12 cellular contexts compared by ENCODE assay signal in genomic region chr19:18675779-18676178, GRCh38. TPM values are rescaled to one million over a fixed set of nuclear protein-coding genes. Genes with fewer than 3 reads are reported as not detected.
A peak's percentile ranks its signal among the peaks of the same experiment; 100 is the strongest.
DNase-seq lines count a peak whose midpoint lies in the region; ATAC-seq and TF ChIP-seq lines count a peak whose summit lies in the region.
"Had no signal": no experiment of that assay in that cellular context is flagged by ENCODE, and none has a peak within 500 bp of the region (broad histone marks: within the 10 kb centered on the region; RNA-seq: fewer than 3 reads in every experiment).

No MANE protein-coding gene starts in this region.

- no peak overlapping the region for H2AFZ ChIP-seq in mammary epithelial cell (ENCODE audit: low read depth, low read length)

- no peak overlapping the region for H3K9ac ChIP-seq in mammary epithelial cell (ENCODE audit: insufficient read depth, low read length)

- no peak for TF ChIP-seq POLR2A in NB4 (IDR thresholded peaks at IDR 0.05; ENCODE audit: extremely low read depth, insufficient read length)

- CTCF ChIA-PET in mammary epithelial cell (lab: Charles Lee; ENCODE audit: low non-redundant PET), result interaction anchor here (0.6 kb wide), 1 partner anchor 216 kb away, joined by 3 read pairs; no protein-coding TSS in a partner anchor

- intact Hi-C loops in mammary epithelial cell (cut with micrococcal nuclease) (loop anchor here (5.0 to 10.0 kb wide), 3 partner anchors 153 to 211 kb away; partner anchors contain the start of gene ELL), sciatic nerve (cut with DNase I) (loop anchor here (10.0 kb wide), 1 partner anchor 81 kb away; no protein-coding TSS in a partner anchor)

- H3K4me3 ChIP-seq in NB4 (ENCODE audit: low read depth, low read length) (no peak overlapping the region), mammary epithelial cell (replicated peaks in 1 of 3; ENCODE audit: insufficient read depth in 1 of 3, low read depth in 2 of 3, low read length in 3 of 3) (no peak overlapping the region), MG63 (no peak overlapping the region)
- H3K4me3 ChIP-seq: tibial nerve had no signal

- H3K79me2 ChIP-seq in mammary epithelial cell (ENCODE audit: insufficient read depth, low read length), result no peaks in the 10 kb centered on the region

- no peaks in the 10 kb centered on the region for H4K20me1 ChIP-seq in mammary epithelial cell (ENCODE audit: insufficient read depth, low read length)

- H3K27me3 Mint-ChIP-seq in neural crest cell (ENCODE audit: low read depth), result no peaks in the 10 kb centered on the region

- H3K4me2 ChIP-seq in mammary epithelial cell (ENCODE audit: insufficient read depth, low read depth, low read length), result no peak overlapping the region

- BruUV-seq in mammary epithelial cell (replicated peaks; lab: Mats Ljungman, UMichigan), result no TSS peak

- no peak overlapping the region for H3K27ac Mint-ChIP-seq in neural crest cell (ENCODE audit: unreplicated experiment)
- no peak overlapping the region for H3K27ac Mint-ChIP-seq in stimulated activated effector memory CD8-positive, alpha-beta T cell treated with anti-CD3 and anti-CD28 coated beads, Interleukin-12 subunit alpha, Interleukin-12 subunit beta, amount 100 ng/mL, for 72 hours

- peak; percentile 41 for TF ChIP-seq CTCF in NB4 (IDR thresholded peaks at IDR 0.05; ENCODE audit: low read depth, low read length)
- TF ChIP-seq CTCF in mammary epithelial cell (conservative IDR thresholded peaks at IDR 0.05 in 1 of 2, IDR thresholded peaks at IDR 0.05 in 1 of 2; ENCODE audit: extremely low read depth in 1 of 2, insufficient read depth in 1 of 2, low read depth in 1 of 2, low read length in 2 of 2), result peak; percentile 23 to 54
- TF ChIP-seq CTCF in neural crest cell (conservative IDR thresholded peaks at IDR 0.05), result peak; percentile 50

- H3K27me3 ChIP-seq in mammary epithelial cell (ENCODE audit: insufficient read depth, low read length) (no peaks in the 10 kb centered on the region), MG63 (no peaks in the 10 kb centered on the region)
- H3K27me3 ChIP-seq: tibial nerve had no signal

- in situ Hi-C loops in mammary epithelial cell (cut with MboI; ENCODE audit: low sequenced_read_pairs in 2 of 2), result loop anchor here in 1 of 2 donors (25.0 kb wide), 1 partner anchor 213 kb away; no protein-coding TSS in a partner anchor

- H3K27ac ChIP-seq in mammary epithelial cell (ENCODE audit: insufficient read depth, low read depth, low read length), result no peak overlapping the region
- H3K27ac ChIP-seq: tibial nerve had no signal

- peaks cover 14% of the 10 kb centered on the region for H3K4me1 Mint-ChIP-seq in neural crest cell
- peaks cover 4% of the 10 kb centered on the region for H3K4me1 Mint-ChIP-seq in stimulated activated effector memory CD8-positive, alpha-beta T cell treated with anti-CD3 and anti-CD28 coated beads, Interleukin-12 subunit alpha, Interleukin-12 subunit beta, amount 100 ng/mL, for 72 hours

- ATAC-seq in sciatic nerve, result no peak
- ATAC-seq in stimulated activated effector memory CD8-positive, alpha-beta T cell treated with anti-CD3 and anti-CD28 coated beads, Interleukin-12 subunit alpha, Interleukin-12 subunit beta, amount 100 ng/mL, for 72 hours, result no peak
- ATAC-seq: Panc1 had no signal

- no peaks in the 10 kb centered on the region for H3K36me3 Mint-ChIP-seq in neural crest cell (ENCODE audit: low read depth)
- no peaks in the 10 kb centered on the region for H3K36me3 Mint-ChIP-seq in stimulated activated effector memory CD8-positive, alpha-beta T cell treated with anti-CD3 and anti-CD28 coated beads, Interleukin-12 subunit alpha, Interleukin-12 subunit beta, amount 100 ng/mL, for 72 hours

- peak; percentile 30 for DNase-seq in DMS 273 (lab: John Stamatoyannopoulos, UW; ENCODE audit: unreplicated experiment)
- DNase-seq in DMS 273 treated with DMSO at 0.1 percent for 48 hours (lab: John Stamatoyannopoulos, UW), result no peak
- DNase-seq in NB4 (ENCODE audit: low read depth), result peak; percentile 30
- no peak for DNase-seq in mammary epithelial cell
- DNase-seq in neural crest cell (ENCODE audit: low read depth, low spot score), result no peak
- no peak for DNase-seq in sciatic nerve (ENCODE audit: low spot score)
- DNase-seq in stimulated activated effector memory CD8-positive, alpha-beta T cell treated with anti-CD3 and anti-CD28 coated beads, Interleukin-12 subunit alpha, Interleukin-12 subunit beta, amount 100 ng/mL, for 72 hours (ENCODE audit: low spot score in 2 of 2), result no peak
- no peak for DNase-seq in MG63
- DNase-seq: 8988T, head of caudate nucleus had no signal

- no peaks in the 10 kb centered on the region for H3K36me3 ChIP-seq in mammary epithelial cell (ENCODE audit: insufficient read depth, low read length)
- 0 out of 2 replicates have a peak, but pooled peaks cover 1% of the 10 kb centered on the region for H3K36me3 ChIP-seq in MG63

- H3K4me3 Mint-ChIP-seq in neural crest cell, result no peak overlapping the region
- no peak overlapping the region for H3K4me3 Mint-ChIP-seq in stimulated activated effector memory CD8-positive, alpha-beta T cell treated with anti-CD3 and anti-CD28 coated beads, Interleukin-12 subunit alpha, Interleukin-12 subunit beta, amount 100 ng/mL, for 72 hours

- no peaks in the 10 kb centered on the region for H3K9me3 Mint-ChIP-seq in neural crest cell
- no peaks in the 10 kb centered on the region for H3K9me3 Mint-ChIP-seq in stimulated activated effector memory CD8-positive, alpha-beta T cell treated with anti-CD3 and anti-CD28 coated beads, Interleukin-12 subunit alpha, Interleukin-12 subunit beta, amount 100 ng/mL, for 72 hours

- dilution Hi-C loops in mammary epithelial cell (cut with HindIII; ENCODE audit: low sequenced_read_pairs), result no loop called here

- H3K4me1 ChIP-seq in mammary epithelial cell (ENCODE audit: insufficient read depth, low read length), result peaks cover 19% of the 10 kb centered on the region

- WGBS in mammary epithelial cell (ENCODE audit: low coverage, missing lambda C conversion rate), result 73% methylated on average over 5 of the region's 5 CpGs

- H3K9me3 ChIP-seq in mammary epithelial cell (replicated peaks; ENCODE audit: insufficient read depth, low read length), result peaks cover 2% of the 10 kb centered on the region
- no peaks in the 10 kb centered on the region for H3K9me3 ChIP-seq in MG63
- H3K9me3 ChIP-seq: tibial nerve had no signal

RNA-seq across cellular contexts. Expression of gene CRTC1, which starts 7.7 kb away (rescaled TPM):
- total RNA-seq in mammary epithelial cell, result 1 to 10 TPM; 2.2 to 8.2 TPM
- 2.2 TPM for polyA plus RNA-seq in mammary epithelial cell
- polyA minus RNA-seq in mammary epithelial cell, result 5.9 TPM
- 24.1 and 25.2 TPM in 2 replicates for total RNA-seq in neural crest cell
- total RNA-seq in sciatic nerve, result 17.5 TPM
- 2.4 and 3.6 TPM in 2 replicates for total RNA-seq in MG63 (2014; rRNA removed; shearing (Covaris generic); ENCODE audit: low replicate concordance)

RNA-seq across cellular contexts. Expression of gene KLHL26, which starts 39.0 kb away (rescaled TPM):
- total RNA-seq in mammary epithelial cell (1 to 10 TPM; 2.8 to 6.4 TPM), neural crest cell (11.1 and 12.3 TPM in 2 replicates), sciatic nerve (26.1 TPM)
- polyA plus RNA-seq in mammary epithelial cell, result 2.6 TPM
- polyA minus RNA-seq in mammary epithelial cell, result 2.1 TPM
- total RNA-seq in MG63 (2014; rRNA removed; shearing (Covaris generic); ENCODE audit: low replicate concordance), result 1.9 and 8.6 TPM in 2 replicates

Comparison
In these comparisons a context has a peak if more than half of its experiments do, and no peak if none do; other contexts are left out.
1. DNase-seq: peak in DMS 273 (single experiment) and NB4 (single experiment); none in DMS 273 treated with DMSO at 0.1 percent for 48 hours (single experiment), mammary epithelial cell (single experiment), neural crest cell (single experiment), sciatic nerve (single experiment), stimulated activated effector memory CD8-positive, alpha-beta T cell treated with anti-CD3 and anti-CD28 coated beads, Interleukin-12 subunit alpha, Interleukin-12 subunit beta, amount 100 ng/mL, for 72 hours (0 of 2) and MG63 (single experiment).
2. Peak in every context shown above with its lines, with median percentiles within 50 percentile points of each other: CTCF ChIP-seq.